9 cellular contexts compared by ENCODE assay signal in genomic region chr5:131795128-131795719, GRCh38. TPM values are rescaled to one million over a fixed set of nuclear protein-coding genes. Genes with fewer than 3 reads are reported as not detected.
DNase-seq lines count a peak whose midpoint lies in the region; ATAC-seq and TF ChIP-seq lines count a peak whose summit lies in the region.
"Had no signal": no experiment of that assay in that cellular context is flagged by ENCODE, and none has a peak within 500 bp of the region (broad histone marks: within the 10 kb centered on the region; RNA-seq: fewer than 3 reads in every experiment).

No MANE protein-coding gene starts in this region.

- peaks cover 30% of the 10 kb centered on the region for H3K4me1 Mint-ChIP-seq in activated naive CD8-positive, alpha-beta T cell treated with anti-CD3 and anti-CD28 coated beads, Interleukin-2, amount 10 ng/mL, durations not matched to agents 7 days and 5 days
- H3K4me1 Mint-ChIP-seq in memory B cell, result peaks cover 23% of the 10 kb centered on the region

- no peak for TF ChIP-seq CTCF in left ventricle myocardium inferior (IDR thresholded peaks at IDR 0.05; ENCODE audit: borderline replicate concordance)

- intact Hi-C loops in left ventricle myocardium inferior (cut with micrococcal nuclease) (no loop called here), Right ventricle myocardium inferior (cut with DNase I) (loop anchor here (5.0 to 10.0 kb wide), 4 partner anchors 38 to 1170 kb away; partner anchors contain the start of genes AFF4 and LYRM7), aorta (cut with DNase I) (loop anchor here (5.0 kb wide), 2 partner anchors 158 to 208 kb away; partner anchors contain the start of gene RAPGEF6 (in 1 of the 2))

- H3K4me1 ChIP-seq in left ventricle myocardium inferior (peaks cover 74% of the 10 kb centered on the region), aorta (ENCODE audit: control insufficient read depth in 1 of 2, insufficient read depth in 2 of 2, low read length in 2 of 2) (peaks cover 0 to 4% of the 10 kb centered on the region in 2 donors)

- no peaks in the 10 kb centered on the region for H3K9me3 ChIP-seq in left ventricle myocardium inferior (replicated peaks)
- no peaks in the 10 kb centered on the region for H3K9me3 ChIP-seq in aorta (ENCODE audit: control insufficient read depth, low read length)

- peak overlapping the region; percentile 23 for H3K27ac Mint-ChIP-seq in activated naive CD8-positive, alpha-beta T cell treated with anti-CD3 and anti-CD28 coated beads, Interleukin-2, amount 10 ng/mL, durations not matched to agents 7 days and 5 days
- peak overlapping the region; percentile 98 for H3K27ac Mint-ChIP-seq in memory B cell

- H3K4me3 ChIP-seq in left ventricle myocardium inferior (peak overlapping the region; percentile 95), aorta (ENCODE audit: low read length in 2 of 2) (peak overlapping the region; percentile 69 to 97)

- DNase-seq in left ventricle myocardium inferior (no peak), Right ventricle myocardium inferior (ENCODE audit: missing footprints) (no peak), memory B cell (ENCODE audit: low spot score in 2 of 2) (no peak), aorta (no peak), cerebellar cortex (ENCODE audit: low spot score) (no peak)
- no peak for DNase-seq in activated naive CD8-positive, alpha-beta T cell treated with anti-CD3 and anti-CD28 coated beads, Interleukin-2, amount 10 ng/mL, durations not matched to agents 7 days and 5 days
- DNase-seq: NCI-H1694 treated with DMSO at 0.1 percent for 48 hours had no signal

- 42 to 46% methylated on average over 7 of the region's 7 CpGs for WGBS in aorta, 2 donors

- ATAC-seq in Right ventricle myocardium inferior (no peak), memory B cell (ENCODE audit: low read depth) (no peak), aorta (ENCODE audit: low FRiP score) (no peak), HG03469 (IDR thresholded peaks at IDR 0.05; ENCODE audit: unreplicated experiment) (no peak), GM21723 (IDR thresholded peaks at IDR 0.05; ENCODE audit: unreplicated experiment) (no peak)
- no peak for ATAC-seq in activated naive CD8-positive, alpha-beta T cell treated with anti-CD3 and anti-CD28 coated beads, Interleukin-2, amount 10 ng/mL, durations not matched to agents 7 days and 5 days (ENCODE audit: low read depth)

- H3K27ac ChIP-seq in left ventricle myocardium inferior (replicated peaks) (peak overlapping the region; percentile 99), aorta (ENCODE audit: low read depth in 1 of 2, low read length in 2 of 2) (no peak overlapping the region)

- no peaks in the 10 kb centered on the region for H3K27me3 Mint-ChIP-seq in activated naive CD8-positive, alpha-beta T cell treated with anti-CD3 and anti-CD28 coated beads, Interleukin-2, amount 10 ng/mL, durations not matched to agents 7 days and 5 days
- no peaks in the 10 kb centered on the region for H3K27me3 Mint-ChIP-seq in memory B cell

- POLR2A ChIA-PET in activated naive CD8-positive, alpha-beta T cell treated with anti-CD3 and anti-CD28 coated beads, Interleukin-2, amount 10 ng/mL, durations not matched to agents 7 days and 5 days (lab: Charles Lee), result no interaction called here

- H3K27me3 ChIP-seq in left ventricle myocardium inferior (ENCODE audit: low read depth) (no peaks in the 10 kb centered on the region), aorta (ENCODE audit: control insufficient read depth in 1 of 2, insufficient read depth in 2 of 2, low read length in 1 of 2) (no peaks in the 10 kb centered on the region)

- peak overlapping the region; percentile 97 for H3K4me3 Mint-ChIP-seq in activated naive CD8-positive, alpha-beta T cell treated with anti-CD3 and anti-CD28 coated beads, Interleukin-2, amount 10 ng/mL, durations not matched to agents 7 days and 5 days
- peak overlapping the region; percentile 93 for H3K4me3 Mint-ChIP-seq in memory B cell

- H3K36me3 ChIP-seq in left ventricle myocardium inferior, result no peaks in the 10 kb centered on the region
- H3K36me3 ChIP-seq in aorta (ENCODE audit: control insufficient read depth in 1 of 2, insufficient read depth in 2 of 2, low read length in 1 of 2), result no peaks in the 10 kb centered on the region

- H3K36me3 Mint-ChIP-seq in activated naive CD8-positive, alpha-beta T cell treated with anti-CD3 and anti-CD28 coated beads, Interleukin-2, amount 10 ng/mL, durations not matched to agents 7 days and 5 days, result peaks cover 23% of the 10 kb centered on the region
- H3K36me3 Mint-ChIP-seq in memory B cell, result peaks cover 4% of the 10 kb centered on the region

- H3K9me3 Mint-ChIP-seq in activated naive CD8-positive, alpha-beta T cell treated with anti-CD3 and anti-CD28 coated beads, Interleukin-2, amount 10 ng/mL, durations not matched to agents 7 days and 5 days, result no peaks in the 10 kb centered on the region
- no peaks in the 10 kb centered on the region for H3K9me3 Mint-ChIP-seq in memory B cell

RNA-seq across cellular contexts. Expression of gene FNIP1, which starts 1.6 kb away (rescaled TPM):
- total RNA-seq in left ventricle myocardium inferior (30.6 TPM), Right ventricle myocardium inferior (30.8 TPM), aorta (10 to 100 TPM; 43.2 to 50.0 TPM)
- total RNA-seq in activated naive CD8-positive, alpha-beta T cell treated with anti-CD3 and anti-CD28 coated beads, Interleukin-2, amount 10 ng/mL, durations not matched to agents 7 days and 5 days, result 10 to 100 TPM; 30.6 to 31.7 TPM
- polyA plus RNA-seq in aorta, result 1 to 10 TPM; 4.0 to 5.9 TPM
